21 cellular contexts compared by ENCODE assay signal in genomic region chr6:53530780-53531386, GRCh38. TPM values are rescaled to one million over a fixed set of nuclear protein-coding genes. Genes with fewer than 3 reads are reported as not detected.
A peak's percentile ranks its signal among the peaks of the same experiment; 100 is the strongest.
DNase-seq lines count a peak whose midpoint lies in the region; ATAC-seq, FAIRE-seq and TF ChIP-seq lines count a peak whose summit lies in the region.
"Had no signal": no experiment of that assay in that cellular context is flagged by ENCODE, and none has a peak within 500 bp of the region (broad histone marks: within the 10 kb centered on the region; RNA-seq: fewer than 3 reads in every experiment).

No MANE protein-coding gene starts in this region.

- no peak overlapping the region for H3K14ac ChIP-seq in IMR-90 (replicated peaks; ENCODE audit: low read depth, low read length)

- BruUV-seq in IMR-90 (replicated peaks; lab: Mats Ljungman, UMichigan), result no TSS peak

- dilution Hi-C loops in IMR-90 (cut with HindIII; ENCODE audit: low sequenced_read_pairs, unreplicated experiment), result no loop called here

- H3K36me3 Mint-ChIP-seq in chondrocyte (ENCODE audit: low read depth), result peaks cover 2% of the 10 kb centered on the region

- peaks cover 4% of the 10 kb centered on the region for H3F3A ChIP-seq in smooth muscle cell (ENCODE audit: low read depth)

- in situ Hi-C loops in IMR-90 (cut with MboI; ENCODE audit: low sequenced_read_pairs), result loop anchor here (10.0 kb wide), 1 partner anchor 264 kb away; the partner anchor contains the start of gene LRRC1

- WGBS in IMR-90 (ENCODE audit: extremely low coverage in 2 of 2, insufficient read length in 1 of 2), 2 experiments, result 94% methylated on average over 3 of the region's 6 CpGs; no CpG with 5 or more reads in 1 of the 2 experiments
- 91 to 92% methylated on average over 2 to 4 of the region's 6 CpGs for WGBS in mesodermal cell (ENCODE audit: insufficient coverage in 2 of 2), 2 experiments
- WGBS in smooth muscle cell (ENCODE audit: low lambda C conversion rate), result 78% methylated on average over 6 of the region's 6 CpGs

- H3K4me1 ChIP-seq in IMR-90 (ENCODE audit: control insufficient read depth, insufficient read depth, low read length) (peaks cover 30% of the 10 kb centered on the region), mesodermal cell (ENCODE audit: control insufficient read depth, insufficient read depth, low read length, poor library complexity, severe bottlenecking) (peaks cover 45% of the 10 kb centered on the region), smooth muscle cell (ENCODE audit: low read depth) (peaks cover 48% of the 10 kb centered on the region)

- H2BK120ac ChIP-seq in IMR-90 (ENCODE audit: low read depth, low read length), result 0 out of 2 replicates have a peak overlapping the region, but pooled peaks have one; percentile 9

- H3K9me3 Mint-ChIP-seq in chondrocyte (ENCODE audit: low read depth), result no peaks in the 10 kb centered on the region
- H3K9me3 Mint-ChIP-seq: activated naive CD4-positive, alpha-beta T cell treated with anti-CD3 and anti-CD28 coated beads, Interleukin-2, amount 50 U/mL, for 72 hours; stimulated activated naive CD8-positive, alpha-beta T cell treated with anti-CD3 and anti-CD28 coated beads, Interleukin-15, amount 100 ng/mL, for 72 hours had no signal

- H3K36me3 ChIP-seq in IMR-90 (ENCODE audit: control insufficient read depth, insufficient read depth, low read length), result peaks cover 3% of the 10 kb centered on the region; the same call in 1 of the 2 replicates
- no peaks in the 10 kb centered on the region for H3K36me3 ChIP-seq in mesodermal cell (ENCODE audit: control insufficient read depth, insufficient read depth, low read length)
- H3K36me3 ChIP-seq in smooth muscle cell (ENCODE audit: low read depth), result no peaks in the 10 kb centered on the region
- H3K36me3 ChIP-seq: brain microvascular endothelial cell, WERI-Rb-1 had no signal

- no peak overlapping the region for H3K4me3 ChIP-seq in IMR-90 (ENCODE audit: insufficient read depth, low read depth, low read length)
- H3K4me3 ChIP-seq in mesodermal cell (ENCODE audit: extremely low read depth, insufficient read depth, low read length, poor library complexity, severe bottlenecking), result no peak overlapping the region
- no peak overlapping the region for H3K4me3 ChIP-seq in smooth muscle cell

- H4K91ac ChIP-seq in IMR-90 (ENCODE audit: insufficient read depth, low read depth, low read length), result peak overlapping the region; percentile 31; the same call in 1 of the 2 replicates

- no peak overlapping the region for H2AFZ ChIP-seq in IMR-90 (replicated peaks; ENCODE audit: low read length, poor library complexity)
- H2AFZ ChIP-seq in smooth muscle cell (ENCODE audit: low read depth), result no peak overlapping the region

- H3K4me2 ChIP-seq in IMR-90 (ENCODE audit: low read depth, low read length) (no peak overlapping the region), smooth muscle cell (peak overlapping the region; percentile 51)

- H2AK9ac ChIP-seq in IMR-90 (replicated peaks; ENCODE audit: low read depth, low read length, poor library complexity), result no peak overlapping the region

- H4K5ac ChIP-seq in IMR-90 (ENCODE audit: low read depth, low read length), result no peak overlapping the region

- CTCF ChIA-PET in IMR-90 (lab: Yijun Ruan, JAX), result no interaction called here

- no peaks in the 10 kb centered on the region for H3K27me3 Mint-ChIP-seq in chondrocyte (ENCODE audit: low read depth)
- H3K27me3 Mint-ChIP-seq: stimulated activated naive CD8-positive, alpha-beta T cell treated with anti-CD3 and anti-CD28 coated beads, Interleukin-15, amount 100 ng/mL, for 72 hours; T-helper 17 cell had no signal

- H3K18ac ChIP-seq in IMR-90 (ENCODE audit: low read depth, low read length), result no peak overlapping the region

- DNase-seq in IMR-90 (no peak), chondrocyte (ENCODE audit: low spot score) (no peak), smooth muscle cell (lab: John Stamatoyannopoulos, UW; ENCODE audit: unreplicated experiment) (no peak), HTR-8/SVneo (ENCODE audit: insufficient read length, low spot score) (no peak)
- DNase-seq in activated CD4-positive, CD25-positive, alpha-beta regulatory T cell treated with anti-CD3 and anti-CD28 coated beads, Interleukin-2, amount 50 U/mL, for 72 hours, result no peak
- DNase-seq: activated CD8-positive, alpha-beta T cell treated with anti-CD3 and anti-CD28 coated beads, Interleukin-2, amount 10 ng/mL, durations not matched to agents 7 days and 5 days; activated T-cell treated with anti-CD3 and anti-CD28 coated beads, Interleukin-2, amount 50 U/mL, for 48 hours; COR-L47; glutamatergic neuron; NCI-H1105 treated with DMSO at 0.1 percent for 48 hours; NCI-H2107; NCI-H510A treated with DMSO at 0.1 percent for 48 hours; SHP77 treated with DMSO at 0.1 percent for 48 hours; stimulated activated naive CD8-positive, alpha-beta T cell treated with anti-CD3 and anti-CD28 coated beads, Interleukin-15, amount 100 ng/mL, for 72 hours; T-helper 17 cell; WERI-Rb-1 had no signal

- H3K9ac ChIP-seq in IMR-90 (ENCODE audit: low read depth, low read length), result no peak overlapping the region
- no peak overlapping the region for H3K9ac ChIP-seq in smooth muscle cell (ENCODE audit: low read depth)

- peaks cover 56% of the 10 kb centered on the region for H3K4me1 Mint-ChIP-seq in chondrocyte (ENCODE audit: low read depth)

- H4K20me1 ChIP-seq in IMR-90 (ENCODE audit: insufficient read depth, low read length), result peaks cover 12% of the 10 kb centered on the region; the same call in 1 of the 2 replicates
- H4K20me1 ChIP-seq in smooth muscle cell (ENCODE audit: low read depth), result no peaks in the 10 kb centered on the region

- no peak overlapping the region for H3K56ac ChIP-seq in IMR-90 (ENCODE audit: extremely low read depth, insufficient read depth, low read length)

- H2AK5ac ChIP-seq in IMR-90 (ENCODE audit: low read depth, low read length), result peak overlapping the region; percentile 17; the same call in 1 of the 2 replicates

- TF ChIP-seq CTCF in IMR-90 (conservative IDR thresholded peaks at IDR 0.05; ENCODE audit: low read depth, low read length) (no peak), chondrocyte (IDR thresholded peaks at IDR 0.05) (no peak), smooth muscle cell (IDR thresholded peaks at IDR 0.05; ENCODE audit: borderline replicate concordance, insufficient read depth, poor library complexity, severe bottlenecking) (no peak)

- no peak for TF ChIP-seq RAD21 in IMR-90 (IDR thresholded peaks at IDR 0.05; ENCODE audit: low read length)

- H2BK20ac ChIP-seq in IMR-90 (ENCODE audit: low read depth, low read length), result no peak overlapping the region

- no peaks in the 10 kb centered on the region for H3K9me3 ChIP-seq in IMR-90 (ENCODE audit: control insufficient read depth, insufficient read depth, low read length)
- H3K9me3 ChIP-seq in mesodermal cell (ENCODE audit: control insufficient read depth, low read length), result no peaks in the 10 kb centered on the region
- H3K9me3 ChIP-seq in smooth muscle cell (replicated peaks; ENCODE audit: low read depth), result no peaks in the 10 kb centered on the region

- H4K8ac ChIP-seq in IMR-90 (ENCODE audit: low read depth in 2 of 2, low read length in 2 of 2), result no peak overlapping the region

- H3K4me3 Mint-ChIP-seq in chondrocyte (ENCODE audit: unreplicated experiment), result no peak overlapping the region
- H3K4me3 Mint-ChIP-seq: activated CD8-positive, alpha-beta T cell treated with anti-CD3 and anti-CD28 coated beads, Interleukin-2, amount 10 ng/mL, durations not matched to agents 7 days and 5 days; stimulated activated naive CD8-positive, alpha-beta T cell treated with anti-CD3 and anti-CD28 coated beads, Interleukin-15, amount 100 ng/mL, for 72 hours; T-helper 17 cell had no signal

- H2BK15ac ChIP-seq in IMR-90 (ENCODE audit: low read depth, low read length), result no peak overlapping the region

- intact Hi-C loops in IMR-90 (cut with micrococcal nuclease), result no loop called here

- POLR2A ChIA-PET in IMR-90 (lab: Charles Lee; ENCODE audit: unreplicated experiment), result no interaction called here

- H3K79me2 ChIP-seq in smooth muscle cell (ENCODE audit: low read depth), result peaks cover 18% of the 10 kb centered on the region

- no peak overlapping the region for H3K23ac ChIP-seq in IMR-90 (ENCODE audit: low read depth, low read length)

- H2BK5ac ChIP-seq in IMR-90 (ENCODE audit: low read depth, low read length, poor library complexity, severe bottlenecking), result no peak overlapping the region

- H3K27ac Mint-ChIP-seq in chondrocyte (ENCODE audit: unreplicated experiment), result peak overlapping the region; percentile 46
- H3K27ac Mint-ChIP-seq: activated CD8-positive, alpha-beta T cell treated with anti-CD3 and anti-CD28 coated beads, Interleukin-2, amount 10 ng/mL, durations not matched to agents 7 days and 5 days; activated naive CD4-positive, alpha-beta T cell treated with anti-CD3 and anti-CD28 coated beads, Interleukin-2, amount 50 U/mL, for 72 hours had no signal

- no peak for TF ChIP-seq POLR2A in IMR-90 (IDR thresholded peaks at IDR 0.05; ENCODE audit: low read depth, low read length)

- peaks cover 32 to 59% of the 10 kb centered on the region in 2 experiments for H3K79me1 ChIP-seq in IMR-90 (ENCODE audit: low read depth in 1 of 2, low read length in 2 of 2)

- H3K27ac ChIP-seq in IMR-90 (ENCODE audit: insufficient read depth, low read length) (no peak overlapping the region), mesodermal cell (ENCODE audit: low read depth, low read length, severe bottlenecking) (peak overlapping the region; percentile 43), smooth muscle cell (ENCODE audit: low read depth) (no peak overlapping the region)
- H3K27ac ChIP-seq: brain microvascular endothelial cell, WERI-Rb-1 had no signal

- H3K4ac ChIP-seq in IMR-90 (ENCODE audit: low read depth, low read length), result 0 out of 2 replicates have a peak overlapping the region, but pooled peaks have one; percentile 12

- 0 out of 2 replicates have a peak, but pooled peaks cover 16% of the 10 kb centered on the region for H3K9me1 ChIP-seq in IMR-90 (ENCODE audit: insufficient read depth, low read length)

- FAIRE-seq in HTR-8/SVneo (lab: Jason Lieb, UNC), result no peak
- FAIRE-seq: GM19239 had no signal

- H3K27me3 ChIP-seq in IMR-90 (ENCODE audit: control insufficient read depth, insufficient read depth, low read length), result no peaks in the 10 kb centered on the region
- H3K27me3 ChIP-seq in smooth muscle cell (ENCODE audit: low read depth), result no peaks in the 10 kb centered on the region
- H3K27me3 ChIP-seq: brain microvascular endothelial cell had no signal

- no peak for ATAC-seq in IMR-90 (ENCODE audit: low read depth)
- no peak for ATAC-seq in GM18520 (IDR thresholded peaks at IDR 0.05; ENCODE audit: unreplicated experiment)
- ATAC-seq: activated CD8-positive, alpha-beta T cell treated with anti-CD3 and anti-CD28 coated beads, Interleukin-2, amount 10 ng/mL, durations not matched to agents 7 days and 5 days; activated naive CD4-positive, alpha-beta T cell treated with anti-CD3 and anti-CD28 coated beads, Interleukin-2, amount 50 U/mL, for 72 hours; stimulated activated naive CD8-positive, alpha-beta T cell treated with anti-CD3 and anti-CD28 coated beads, Interleukin-15, amount 100 ng/mL, for 72 hours; T-helper 17 cell had no signal

RNA-seq across cellular contexts. Expression of gene GCLC, which starts 14.0 kb away (rescaled TPM):
- 20.8 and 24.2 TPM in 2 replicates for total RNA-seq in IMR-90 (2012; rRNA removed)
- 10.0 and 14.2 TPM in 2 replicates for polyA plus RNA-seq in IMR-90 (2012; rRNA removed)
- polyA plus RNA-seq in IMR-90 (2012; cell fraction: cytosol; rRNA removed), result 2.5 and 2.8 TPM in 2 replicates
- polyA plus RNA-seq in IMR-90 (2012; cell fraction: nucleus; rRNA removed; ENCODE audit: low replicate concordance), result 4.8 and 35.5 TPM in 2 replicates
- total RNA-seq in chondrocyte, result 35.2 to 39.0 TPM (median 37.1 TPM) in 3 replicates
- 11.2 TPM for polyA plus RNA-seq in mesodermal cell (2013, experiment 1 of 2)
- polyA plus RNA-seq in mesodermal cell (2013, experiment 2 of 2), result 10.6 TPM
- total RNA-seq in smooth muscle cell, result 7.1 and 9.4 TPM in 2 replicates
- polyA plus RNA-seq in smooth muscle cell, result 3.7 and 6.1 TPM in 2 replicates
